19 cellular contexts compared by ENCODE assay signal in genomic region chr15:90619468-90619867, GRCh38.
DNase-seq lines count a peak whose midpoint lies in the region; ATAC-seq and TF ChIP-seq lines count a peak whose summit lies in the region.
"Had no signal": no experiment of that assay in that cellular context is flagged by ENCODE, and none has a peak within 500 bp of the region (broad histone marks: within the 10 kb centered on the region; RNA-seq: fewer than 3 reads in every experiment).

No MANE protein-coding gene starts in this region.

- no peaks in the 10 kb centered on the region for H3K79me2 ChIP-seq in mesendoderm (ENCODE audit: control insufficient read depth, insufficient read depth, low read length)

- H3K27me3 ChIP-seq in gastrocnemius medialis (no peaks in the 10 kb centered on the region), upper lobe of left lung (no peaks in the 10 kb centered on the region), mesendoderm (ENCODE audit: insufficient read depth, low read length, poor library complexity) (no peaks in the 10 kb centered on the region)
- H3K27me3 ChIP-seq: foreskin keratinocyte had no signal

- H3K79me1 ChIP-seq in mesendoderm (ENCODE audit: low read length), result no peaks in the 10 kb centered on the region

- no peak overlapping the region for H4K5ac ChIP-seq in mesendoderm (ENCODE audit: low read length)

- DNase-seq in activated naive CD4-positive, alpha-beta T cell treated with anti-CD3 and anti-CD28 coated beads, Interleukin-2, amount 50 U/mL, for 16 hours, result no peak
- peak; percentile 64 for DNase-seq in NB4 (ENCODE audit: low read depth)
- no peak for DNase-seq in activated T-helper 2 cell treated with anti-CD3 and anti-CD28 coated beads, Interferon-gamma antibody, Interleukin-2, Interleukin-4, amounts not matched to agents 10 μg/mL and 5 μg/mL and 100 μg/mL, durations not matched to agents 14 hours and 24 hours and 36 hours (ENCODE audit: low spot score)
- no peak for DNase-seq in gastrocnemius medialis
- no peak for DNase-seq in GOT3 (lab: John Stamatoyannopoulos, UW)
- DNase-seq in upper lobe of left lung, result no peak
- no peak for DNase-seq in mesendoderm
- DNase-seq: activated CD4-positive, CD25-positive, alpha-beta regulatory T cell; foreskin keratinocyte; HCEC 1CT; KBM-7; mesenchymal stem cell; NCI-H1105; psoas muscle; stimulated activated CD4-positive, alpha-beta T cell treated with anti-CD3 and anti-CD28 coated beads, Interleukin-4, amount 100 ng/mL, for 4 hours; substantia nigra had no signal

- no peak overlapping the region for H2BK5ac ChIP-seq in mesendoderm (ENCODE audit: low read length)

- TF ChIP-seq POLR2A in NB4 (IDR thresholded peaks at IDR 0.05; ENCODE audit: extremely low read depth, insufficient read length) (no peak), gastrocnemius medialis (IDR thresholded peaks at IDR 0.05) (no peak), upper lobe of left lung (IDR thresholded peaks at IDR 0.05) (no peak)

- no peak overlapping the region for H3K9ac ChIP-seq in mesendoderm (ENCODE audit: low read length)

- no peaks in the 10 kb centered on the region for H3K9me3 ChIP-seq in gastrocnemius medialis
- H3K9me3 ChIP-seq in upper lobe of left lung, result no peaks in the 10 kb centered on the region
- H3K9me3 ChIP-seq: psoas muscle had no signal

- no peak overlapping the region for H3K18ac ChIP-seq in mesendoderm (ENCODE audit: low read length)

- in situ Hi-C loops in gastrocnemius medialis (cut with MboI; ENCODE audit: low sequenced_read_pairs in 4 of 4), result loop anchor here in 2 of 4 donors (25.0 kb wide), 1 partner anchor 307 kb away; no protein-coding TSS in a partner anchor

- no peak overlapping the region for H4K8ac ChIP-seq in mesendoderm (ENCODE audit: low read depth, low read length)

- no peak overlapping the region for H2BK15ac ChIP-seq in mesendoderm (replicated peaks; ENCODE audit: low read depth)

- TF ChIP-seq CTCF in NB4 (IDR thresholded peaks at IDR 0.05; ENCODE audit: low read depth, low read length) (peak; percentile 10), gastrocnemius medialis (IDR thresholded peaks at IDR 0.05 in 4 of 5, conservative IDR thresholded peaks at IDR 0.05 in 1 of 5) (no peak), upper lobe of left lung (IDR thresholded peaks at IDR 0.05) (no peak)

- H2BK120ac ChIP-seq in mesendoderm (ENCODE audit: low read depth, low read length), result no peak overlapping the region

- no peaks in the 10 kb centered on the region for H3K9me3 Mint-ChIP-seq in activated naive CD4-positive, alpha-beta T cell treated with anti-CD3 and anti-CD28 coated beads, Interleukin-2, amount 50 U/mL, for 24 hours
- H3K9me3 Mint-ChIP-seq in activated T-helper 2 cell treated with anti-CD3 and anti-CD28 coated beads, Interferon-gamma antibody, Interleukin-2, Interleukin-4, amounts not matched to agents 10 μg/mL and 5 μg/mL and 100 μg/mL, durations not matched to agents 14 hours and 24 hours and 36 hours, result no peaks in the 10 kb centered on the region
- H3K9me3 Mint-ChIP-seq: neural crest cell had no signal

- H3K27ac Mint-ChIP-seq in activated naive CD4-positive, alpha-beta T cell treated with anti-CD3 and anti-CD28 coated beads, Interleukin-2, amount 50 U/mL, for 24 hours, result peak overlapping the region; percentile 77
- H3K27ac Mint-ChIP-seq in activated T-helper 2 cell treated with anti-CD3 and anti-CD28 coated beads, Interferon-gamma antibody, Interleukin-2, Interleukin-4, amounts not matched to agents 10 μg/mL and 5 μg/mL and 100 μg/mL, durations not matched to agents 14 hours and 24 hours and 36 hours, result peak overlapping the region; percentile 62

- peak overlapping the region; percentile 65 for H3K4me3 Mint-ChIP-seq in activated naive CD4-positive, alpha-beta T cell treated with anti-CD3 and anti-CD28 coated beads, Interleukin-2, amount 50 U/mL, for 24 hours
- peak overlapping the region; percentile 62 for H3K4me3 Mint-ChIP-seq in activated T-helper 2 cell treated with anti-CD3 and anti-CD28 coated beads, Interferon-gamma antibody, Interleukin-2, Interleukin-4, amounts not matched to agents 10 μg/mL and 5 μg/mL and 100 μg/mL, durations not matched to agents 14 hours and 24 hours and 36 hours (ENCODE audit: low read depth)
- H3K4me3 Mint-ChIP-seq: neural crest cell had no signal

- H3K36me3 ChIP-seq in gastrocnemius medialis (peaks cover 0 to 22% of the 10 kb centered on the region in 2 donors), upper lobe of left lung (peaks cover 0 to 82% (median 30%) of the 10 kb centered on the region in 4 donors), mesendoderm (ENCODE audit: control insufficient read depth, insufficient read depth, low read length) (no peaks in the 10 kb centered on the region)

- ATAC-seq in gastrocnemius medialis (no peak), upper lobe of left lung (ENCODE audit: low FRiP score in 2 of 2) (no peak)
- ATAC-seq: foreskin keratinocyte, psoas muscle had no signal

- H3K36me3 Mint-ChIP-seq in activated naive CD4-positive, alpha-beta T cell treated with anti-CD3 and anti-CD28 coated beads, Interleukin-2, amount 50 U/mL, for 24 hours, result peaks cover 11% of the 10 kb centered on the region
- H3K36me3 Mint-ChIP-seq in activated T-helper 2 cell treated with anti-CD3 and anti-CD28 coated beads, Interferon-gamma antibody, Interleukin-2, Interleukin-4, amounts not matched to agents 10 μg/mL and 5 μg/mL and 100 μg/mL, durations not matched to agents 14 hours and 24 hours and 36 hours (ENCODE audit: low read depth), result peaks cover 52% of the 10 kb centered on the region

- no peak overlapping the region for H3K4ac ChIP-seq in mesendoderm (ENCODE audit: low read depth, low read length)

- peaks cover 44% of the 10 kb centered on the region for H3K4me1 Mint-ChIP-seq in activated naive CD4-positive, alpha-beta T cell treated with anti-CD3 and anti-CD28 coated beads, Interleukin-2, amount 50 U/mL, for 24 hours
- peaks cover 43% of the 10 kb centered on the region for H3K4me1 Mint-ChIP-seq in activated T-helper 2 cell treated with anti-CD3 and anti-CD28 coated beads, Interferon-gamma antibody, Interleukin-2, Interleukin-4, amounts not matched to agents 10 μg/mL and 5 μg/mL and 100 μg/mL, durations not matched to agents 14 hours and 24 hours and 36 hours (ENCODE audit: low read depth)

- H3K56ac ChIP-seq in mesendoderm (ENCODE audit: low read length), result no peak overlapping the region

- no peak for TF ChIP-seq EP300 in upper lobe of left lung (IDR thresholded peaks at IDR 0.05)

- H3K23ac ChIP-seq in mesendoderm (ENCODE audit: low read length), result no peak overlapping the region

- intact Hi-C loops in activated T-helper 2 cell treated with anti-CD3 and anti-CD28 coated beads, Interferon-gamma antibody, Interleukin-2, Interleukin-4, amounts not matched to agents 10 μg/mL and 5 μg/mL and 100 μg/mL, durations not matched to agents 14 hours and 24 hours and 36 hours (cut with micrococcal nuclease), result loop anchor here (5.0 kb wide), 2 partner anchors 47 to 87 kb away; no protein-coding TSS in a partner anchor
- intact Hi-C loops in gastrocnemius medialis (cut with DNase I; ENCODE audit: low total_unique reads), result loop anchor here (5.0 kb wide), 1 partner anchor 67 kb away; no protein-coding TSS in a partner anchor

- H3K4me1 ChIP-seq in gastrocnemius medialis (peaks cover 26 to 46% of the 10 kb centered on the region in 2 donors), upper lobe of left lung (peaks cover 0 to 10% (median 1%) of the 10 kb centered on the region in 4 donors), mesendoderm (ENCODE audit: control insufficient read depth, low read depth, low read length) (peaks cover 9% of the 10 kb centered on the region)
- H3K4me1 ChIP-seq: foreskin keratinocyte had no signal

- no peaks in the 10 kb centered on the region for H3K27me3 Mint-ChIP-seq in activated naive CD4-positive, alpha-beta T cell treated with anti-CD3 and anti-CD28 coated beads, Interleukin-2, amount 50 U/mL, for 24 hours
- H3K27me3 Mint-ChIP-seq in activated T-helper 2 cell treated with anti-CD3 and anti-CD28 coated beads, Interferon-gamma antibody, Interleukin-2, Interleukin-4, amounts not matched to agents 10 μg/mL and 5 μg/mL and 100 μg/mL, durations not matched to agents 14 hours and 24 hours and 36 hours (ENCODE audit: low read depth), result no peaks in the 10 kb centered on the region

- no peak overlapping the region for H2AK5ac ChIP-seq in mesendoderm (ENCODE audit: low read length)

- no peak overlapping the region for H3K4me2 ChIP-seq in mesendoderm (ENCODE audit: low read length)

- H3K27ac ChIP-seq in gastrocnemius medialis, result peak overlapping the region in 3 of 4 donors; percentile 70 to 91 (median 91)
- H3K27ac ChIP-seq in upper lobe of left lung, result no peak overlapping the region
- H3K27ac ChIP-seq in mesendoderm (ENCODE audit: low read depth, low read length), result no peak overlapping the region
- H3K27ac ChIP-seq: foreskin keratinocyte, psoas muscle had no signal

- WGBS in upper lobe of left lung, 2 donors, result 94% methylated on average over 9 of the region's 9 CpGs
- WGBS in mesendoderm (ENCODE audit: extremely low coverage, insufficient coverage, low lambda C conversion rate), result no CpG with 5 or more reads among the region's 9 CpGs

- H3K4me3 ChIP-seq in NB4 (ENCODE audit: low read depth, low read length) (no peak overlapping the region), gastrocnemius medialis (no peak overlapping the region), upper lobe of left lung (no peak overlapping the region), mesendoderm (ENCODE audit: low read length) (no peak overlapping the region)
- H3K4me3 ChIP-seq: coronary artery, psoas muscle had no signal

Comparison
In these comparisons a context has a peak if more than half of its experiments do, and no peak if none do; other contexts are left out.
1. H3K27ac ChIP-seq: peak in gastrocnemius medialis (3 of 4); none in upper lobe of left lung (0 of 4) and mesendoderm (single experiment).